In genomic region chr15:79051941-79052731, GRCh38 we compare ENCODE assay signal across 1 cellular context.
TF ChIP-seq lines count a peak whose summit lies in the region.

No MANE protein-coding gene starts in this region.

TF ChIP-seq in GM23338, 12 proteins besides CTCF, POLR2A, EP300 and RAD21 (continued from another document):
- no peak for TF ChIP-seq ZNF462 (CRISPR knock-in tag; IDR thresholded peaks at IDR 0.05)
- TF ChIP-seq REST (IDR thresholded peaks at IDR 0.05; ENCODE audit: unreplicated experiment) = no peak
- TF ChIP-seq STAT1 (IDR thresholded peaks at IDR 0.05; ENCODE audit: unreplicated experiment) = no peak
